Comparison of ENCODE assay signal across 8 cellular contexts in the genomic region with DNA sequence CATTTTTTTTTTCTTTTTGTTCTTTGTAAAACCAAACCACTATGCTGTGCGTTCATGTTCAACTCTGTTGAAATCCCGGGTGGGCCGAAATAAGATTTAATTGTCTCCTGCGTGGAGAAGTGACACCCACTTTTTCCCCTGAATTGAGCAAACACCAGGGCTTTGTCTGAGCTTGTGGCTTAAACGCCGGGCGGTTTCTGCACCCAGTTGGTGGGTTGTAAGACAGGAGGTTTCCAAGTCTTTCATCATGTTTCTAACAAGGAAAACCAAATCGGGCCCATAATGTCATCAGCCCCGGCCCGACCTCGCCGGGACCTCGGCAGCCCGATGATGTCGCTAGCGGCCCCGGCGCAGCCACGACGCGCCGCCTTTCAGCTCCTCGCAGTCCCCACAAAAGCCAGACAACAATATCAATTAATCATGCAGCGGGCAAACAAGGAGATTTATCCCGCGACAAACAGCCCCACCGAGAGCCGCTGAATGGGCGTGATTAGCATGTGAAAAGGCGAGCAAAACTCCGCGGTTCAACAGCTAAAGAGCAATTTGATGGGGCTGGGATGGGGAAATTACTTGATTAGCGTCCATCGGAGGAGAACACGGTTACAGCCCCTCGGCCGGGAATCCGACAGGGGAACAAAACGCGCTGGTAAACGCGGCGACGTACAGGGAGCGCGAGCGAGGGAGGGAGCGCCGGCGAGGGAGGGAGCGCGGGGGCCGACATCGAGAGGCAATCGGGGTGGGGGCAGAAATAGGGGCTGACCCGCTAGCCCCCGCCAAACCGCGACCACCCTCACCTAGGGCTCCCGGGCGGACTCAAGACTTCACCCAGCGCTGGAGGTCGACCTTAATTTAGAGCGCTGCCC. TPM values are rescaled to one million over a fixed set of nuclear protein-coding genes. Genes with fewer than 3 reads are reported as not detected.
DNase-seq lines count a peak whose midpoint lies in the region; ATAC-seq and TF ChIP-seq lines count a peak whose summit lies in the region.

No MANE protein-coding gene starts in this region.

- H3K9me3 ChIP-seq in iPS DF 6.9 (ENCODE audit: control insufficient read depth, insufficient read depth, low read length) = no peaks in the 10 kb centered on the region

- ATAC-seq in activated CD8-positive, alpha-beta memory T cell treated with anti-CD3 and anti-CD28 coated beads, Interleukin-2, amount 10 ng/mL, durations not matched to agents 7 days and 5 days = peak; percentile 18
- no peak for ATAC-seq in GM18868 (IDR thresholded peaks at IDR 0.05; ENCODE audit: unreplicated experiment)

- H3K27ac Mint-ChIP-seq in activated CD8-positive, alpha-beta memory T cell treated with anti-CD3 and anti-CD28 coated beads, Interleukin-2, amount 10 ng/mL, durations not matched to agents 7 days and 5 days = peak overlapping the region; percentile 90

- DNase-seq in COLO668 (lab: John Stamatoyannopoulos, UW; ENCODE audit: unreplicated experiment) (peak; percentile 55), iPS DF 6.9 (ENCODE audit: low read depth, low spot score) (no peak), AG08395 (ENCODE audit: low spot score) (no peak), NCI-H2107 treated with DMSO at 0.1 percent for 48 hours (lab: John Stamatoyannopoulos, UW; ENCODE audit: unreplicated experiment) (no peak)
- DNase-seq in activated CD8-positive, alpha-beta memory T cell treated with anti-CD3 and anti-CD28 coated beads, Interleukin-2, amount 10 ng/mL, durations not matched to agents 7 days and 5 days = peak; percentile 55

- peaks cover 42% of the 10 kb centered on the region for H3K4me1 Mint-ChIP-seq in activated CD8-positive, alpha-beta memory T cell treated with anti-CD3 and anti-CD28 coated beads, Interleukin-2, amount 10 ng/mL, durations not matched to agents 7 days and 5 days

- H3K27me3 ChIP-seq in KMS-11 (ENCODE audit: insufficient read depth, low read depth) (no peaks in the 10 kb centered on the region), iPS DF 6.9 (ENCODE audit: control insufficient read depth, insufficient read depth, low read length) (peaks cover 40% of the 10 kb centered on the region)

- H3K4me2 ChIP-seq in KMS-11 = peak overlapping the region; percentile 86

- peak overlapping the region; percentile 61; the same call in 1 of the 2 replicates for H3K9ac ChIP-seq in KMS-11

- no peak for TF ChIP-seq CTCF in KMS-11 (conservative IDR thresholded peaks at IDR 0.05; ENCODE audit: low read depth, low read length)

- H3K27me3 Mint-ChIP-seq in activated CD8-positive, alpha-beta memory T cell treated with anti-CD3 and anti-CD28 coated beads, Interleukin-2, amount 10 ng/mL, durations not matched to agents 7 days and 5 days = peaks cover 81% of the 10 kb centered on the region

- H4K20me1 ChIP-seq in KMS-11 (ENCODE audit: insufficient read depth) = no peaks in the 10 kb centered on the region

- H3K4me3 Mint-ChIP-seq in activated CD8-positive, alpha-beta memory T cell treated with anti-CD3 and anti-CD28 coated beads, Interleukin-2, amount 10 ng/mL, durations not matched to agents 7 days and 5 days = peak overlapping the region; percentile 79

- peak overlapping the region; percentile 20; the same call in 1 of the 2 replicates for H3K27ac ChIP-seq in KMS-11
- H3K27ac ChIP-seq in iPS DF 6.9 (ENCODE audit: low read length) = no peak overlapping the region
- H3K27ac ChIP-seq in skin epidermis = peak overlapping the region in 6 of 21 experiments; percentile 14 to 69 (median 51)

- H3K9me3 Mint-ChIP-seq in activated CD8-positive, alpha-beta memory T cell treated with anti-CD3 and anti-CD28 coated beads, Interleukin-2, amount 10 ng/mL, durations not matched to agents 7 days and 5 days (ENCODE audit: low read depth) = no peaks in the 10 kb centered on the region

- CTCF ChIA-PET in activated CD8-positive, alpha-beta memory T cell treated with anti-CD3 and anti-CD28 coated beads, Interleukin-2, amount 10 ng/mL, durations not matched to agents 7 days and 5 days (lab: Charles Lee) = interaction anchor here (0.7 to 2.8 kb wide), 5 partner anchors 25 to 615 kb away, joined by 3 to 8 read pairs (median 4); a partner anchor contains a TSS

- H2AFZ ChIP-seq in KMS-11 (ENCODE audit: low read depth) = peak overlapping the region; percentile 100

- no CpG with 5 or more reads among the region's 64 CpGs for WGBS in iPS DF 6.9 (ENCODE audit: insufficient coverage, insufficient read length)

- H3K36me3 Mint-ChIP-seq in activated CD8-positive, alpha-beta memory T cell treated with anti-CD3 and anti-CD28 coated beads, Interleukin-2, amount 10 ng/mL, durations not matched to agents 7 days and 5 days = no peaks in the 10 kb centered on the region

- no peak overlapping the region for H3K4me3 ChIP-seq in KMS-11 (IDR thresholded peaks at IDR 0.05; ENCODE audit: insufficient read depth, low read depth, low read length)
- H3K4me3 ChIP-seq in iPS DF 6.9 (ENCODE audit: low read length) = peak overlapping the region; percentile 37; the same call in 1 of the 2 replicates
- H3K4me3 ChIP-seq in skin epidermis = peak overlapping the region; percentile 28 to 52 (median 42)

- H3K36me3 ChIP-seq in KMS-11 (ENCODE audit: insufficient read depth) = no peaks in the 10 kb centered on the region
- H3K36me3 ChIP-seq in iPS DF 6.9 (ENCODE audit: control insufficient read depth, insufficient read depth, low read length) = no peaks in the 10 kb centered on the region

- peaks cover 4% of the 10 kb centered on the region for H3K4me1 ChIP-seq in KMS-11 (ENCODE audit: low read depth, poor library complexity, severe bottlenecking)
- H3K4me1 ChIP-seq in iPS DF 6.9 (ENCODE audit: control insufficient read depth, insufficient read depth, low read length) = peaks cover 8% of the 10 kb centered on the region

- H3K79me2 ChIP-seq in KMS-11 (ENCODE audit: insufficient read depth, low read depth) = no peaks in the 10 kb centered on the region

RNA-seq across cellular contexts. Expression of a gene that starts 5.3 kb away (rescaled TPM):
- under 1 TPM in 1 of 2 experiments, not detected in 1; 0.35 TPM for total RNA-seq in activated CD8-positive, alpha-beta memory T cell treated with anti-CD3 and anti-CD28 coated beads, Interleukin-2, amount 10 ng/mL, durations not matched to agents 7 days and 5 days

RNA-seq across cellular contexts. Expression of a gene that starts 25.1 kb away (rescaled TPM):
- total RNA-seq in activated CD8-positive, alpha-beta memory T cell treated with anti-CD3 and anti-CD28 coated beads, Interleukin-2, amount 10 ng/mL, durations not matched to agents 7 days and 5 days = 10 to 100 TPM; 22.3 to 30.9 TPM

Comparison
In these comparisons a context has a peak if more than half of its experiments do, and no peak if none do; other contexts are left out.
1. DNase-seq: peak in COLO668 (single experiment) and activated CD8-positive, alpha-beta memory T cell treated with anti-CD3 and anti-CD28 coated beads, Interleukin-2, amount 10 ng/mL, durations not matched to agents 7 days and 5 days (single experiment); none in iPS DF 6.9 (single experiment), AG08395 (single experiment) and NCI-H2107 treated with DMSO at 0.1 percent for 48 hours (single experiment).